Comparison of ENCODE assay signal across 18 cellular contexts in the genomic region with DNA sequence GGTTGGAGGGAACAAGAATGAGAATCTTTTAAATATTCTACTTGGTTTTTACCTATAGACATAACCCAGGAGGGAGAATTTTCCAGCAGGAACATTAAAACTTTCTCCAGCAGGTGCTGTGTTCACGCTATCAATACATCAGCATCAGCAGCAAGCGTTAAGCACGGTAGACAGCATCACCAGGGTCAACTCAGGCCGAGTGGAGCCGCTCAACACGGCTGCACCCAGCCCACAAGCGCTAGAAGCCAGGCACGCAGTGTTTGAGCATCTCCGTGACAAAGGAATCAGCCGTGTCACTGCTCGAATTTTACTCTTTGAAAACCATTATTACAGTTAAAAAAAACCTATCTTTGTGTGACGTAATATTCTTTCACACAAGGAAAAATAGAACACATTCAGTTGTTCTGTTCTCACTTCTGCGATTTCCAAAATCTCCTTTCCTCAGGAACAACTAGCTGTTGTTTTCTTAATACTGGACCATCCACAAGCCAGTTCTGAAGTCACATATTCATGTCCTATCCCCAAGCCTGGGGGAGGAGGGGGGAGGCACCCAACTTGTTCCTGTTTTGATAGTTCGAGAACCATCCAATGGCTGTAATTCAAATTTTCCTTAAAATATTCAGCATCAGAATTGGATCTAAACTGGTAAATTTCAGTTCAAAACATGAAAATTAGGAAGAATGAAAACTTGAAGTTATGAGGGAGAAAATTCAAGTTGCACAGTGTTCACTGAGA.
"Had no signal": no experiment of that assay in that cellular context is flagged by ENCODE, and none has a peak within 500 bp of the region (broad histone marks: within the 10 kb centered on the region; RNA-seq: fewer than 3 reads in every experiment).

No MANE protein-coding gene starts in this region.

- H3K9me3 ChIP-seq: heart left ventricle, left lung, lower lobe of right lung, suprapubic skin, thyroid gland, upper lobe of left lung, uterus had no signal

- H3K27ac ChIP-seq: coronary artery, dorsolateral prefrontal cortex, heart left ventricle, left lung, lower lobe of right lung, suprapubic skin, thyroid gland, upper lobe of left lung, uterus had no signal

- H3K27me3 ChIP-seq: heart left ventricle, left lung, suprapubic skin, thyroid gland, upper lobe of left lung, uterus had no signal

- DNase-seq: effector CD8-positive, alpha-beta T cell; heart left ventricle; hypothalamus; left lung; lower lobe of right lung; mesenchymal stem cell; naive thymus-derived CD4-positive, alpha-beta T cell; nephron progenitor cell; right cardiac atrium; small intestine; stimulated activated CD4-positive, alpha-beta T cell treated with anti-CD3 and anti-CD28 coated beads, Interleukin-12 subunit alpha, Interleukin-12 subunit beta, amount 100 ng/mL, for 4 hours; stimulated activated naive CD4-positive, alpha-beta T cell treated with Interleukin-2 at 50 U/mL for 16 hours; thyroid gland; upper lobe of left lung; uterus had no signal

- H3K4me1 ChIP-seq: heart left ventricle, left lung, lower lobe of right lung, thyroid gland, upper lobe of left lung, uterus had no signal

- H3K4me3 ChIP-seq: coronary artery, heart left ventricle, left lung, lower lobe of right lung, suprapubic skin, thyroid gland, upper lobe of left lung, uterus had no signal

- ATAC-seq: heart left ventricle; left lung; lower lobe of right lung; naive thymus-derived CD4-positive, alpha-beta T cell had no signal

- H3K36me3 ChIP-seq: heart left ventricle, left lung, lower lobe of right lung, suprapubic skin, thyroid gland, upper lobe of left lung, uterus had no signal
